In the genomic region with DNA sequence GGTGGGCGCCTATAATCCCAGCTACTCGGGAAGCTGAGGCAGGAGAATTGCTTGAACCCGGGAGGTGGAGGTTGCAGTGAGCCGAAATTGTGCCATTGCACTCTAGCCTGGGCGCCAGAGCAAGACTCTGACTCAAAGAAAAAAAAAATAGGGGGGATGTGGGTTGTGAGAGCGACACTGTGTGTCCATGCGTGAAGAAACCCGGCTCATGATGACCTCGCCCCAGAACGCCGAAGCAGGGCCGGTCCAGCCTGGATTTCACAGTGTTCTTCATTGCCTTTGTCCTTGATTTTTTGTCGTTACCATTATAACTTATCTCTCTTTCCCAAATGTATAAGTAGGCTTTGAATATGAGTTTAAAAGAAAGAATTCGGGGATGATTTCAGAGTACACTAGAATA, we compare ENCODE assay signal across 1 cellular context.
TF ChIP-seq lines count a peak whose summit lies in the region.

No MANE protein-coding gene starts in this region.

TF ChIP-seq in GM12878, 131 proteins besides CTCF, POLR2A, EP300 and RAD21:
- TF ChIP-seq MAX (IDR thresholded peaks at IDR 0.05; ENCODE audit: low read depth, low read length) (no peak), ZNF24 (IDR thresholded peaks at IDR 0.05) (no peak), POU2F2 (IDR thresholded peaks at IDR 0.05; ENCODE audit: borderline replicate concordance, low read depth, low read length) (no peak), SMARCA5 (IDR thresholded peaks at IDR 0.05) (no peak), SUPT20H (IDR thresholded peaks at IDR 0.05; ENCODE audit: borderline replicate concordance, control insufficient read depth, low read depth, low read length) (no peak), SMC3 (IDR thresholded peaks at IDR 0.05; ENCODE audit: borderline replicate concordance, low read length) (no peak), MLLT1 (IDR thresholded peaks at IDR 0.05) (no peak)
- TF ChIP-seq, protein P1, sequence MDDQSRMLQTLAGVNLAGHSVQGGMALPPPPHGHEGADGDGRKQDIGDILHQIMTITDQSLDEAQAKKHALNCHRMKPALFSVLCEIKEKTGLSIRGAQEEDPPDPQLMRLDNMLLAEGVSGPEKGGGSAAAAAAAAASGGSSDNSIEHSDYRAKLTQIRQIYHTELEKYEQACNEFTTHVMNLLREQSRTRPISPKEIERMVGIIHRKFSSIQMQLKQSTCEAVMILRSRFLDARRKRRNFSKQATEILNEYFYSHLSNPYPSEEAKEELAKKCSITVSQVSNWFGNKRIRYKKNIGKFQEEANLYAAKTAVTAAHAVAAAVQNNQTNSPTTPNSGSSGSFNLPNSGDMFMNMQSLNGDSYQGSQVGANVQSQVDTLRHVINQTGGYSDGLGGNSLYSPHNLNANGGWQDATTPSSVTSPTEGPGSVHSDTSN (IDR thresholded peaks at IDR 0.05; ENCODE audit: insufficient replicate concordance, low read depth, low read length), result no peak
